10 cellular contexts compared by ENCODE assay signal in the genomic region with DNA sequence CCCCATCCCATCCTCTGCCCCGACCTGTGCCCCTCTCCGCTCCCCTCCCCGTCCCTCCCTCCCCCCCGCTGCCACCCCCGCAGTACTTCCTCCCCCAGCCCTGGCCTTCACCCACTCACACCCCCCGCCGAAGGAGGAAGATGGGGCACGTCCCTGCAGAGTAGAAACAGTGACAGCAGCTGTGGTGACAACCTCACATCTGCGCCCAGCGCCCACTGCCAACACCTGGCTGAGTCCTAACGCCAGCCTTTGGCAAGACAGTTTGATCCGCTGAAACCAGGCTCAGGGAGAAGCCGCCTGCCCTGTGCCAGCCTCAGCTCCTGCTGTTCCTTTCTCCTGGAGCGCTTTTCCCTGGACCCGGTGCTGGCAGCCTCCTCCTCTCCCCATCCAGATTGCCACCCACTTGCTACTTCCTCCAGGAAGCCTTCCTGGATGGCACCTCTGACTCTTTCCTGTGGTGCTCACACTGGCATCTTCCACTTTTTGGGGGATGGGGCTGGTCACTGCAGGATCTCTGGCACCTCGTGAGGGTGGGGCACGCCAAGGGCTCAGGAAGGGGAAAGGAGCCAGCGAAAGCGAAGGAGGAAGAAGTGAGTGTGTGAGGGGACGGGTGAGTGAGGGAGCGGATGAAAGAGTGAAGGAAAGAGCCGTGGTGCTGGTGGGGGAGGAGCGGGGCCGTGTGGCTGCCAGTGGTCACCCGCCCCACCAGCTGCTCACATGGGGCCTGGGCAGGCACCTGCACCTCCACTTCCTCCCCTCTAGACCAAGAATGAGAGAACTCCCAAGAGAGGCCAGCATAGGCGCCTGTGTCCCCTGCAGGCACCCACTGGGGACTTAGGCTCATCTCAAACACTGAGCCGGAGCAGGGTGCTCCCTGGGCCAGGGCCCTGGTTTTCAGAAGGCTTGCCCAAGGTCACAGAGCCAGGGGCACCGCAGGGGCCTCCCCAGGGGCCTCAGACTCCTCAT. TPM values are rescaled to one million over a fixed set of nuclear protein-coding genes. Genes with fewer than 3 reads are reported as not detected.
A peak's percentile ranks its signal among the peaks of the same experiment; 100 is the strongest.
DNase-seq lines count a peak whose midpoint lies in the region; TF ChIP-seq lines count a peak whose summit lies in the region.
"Had no signal": no experiment of that assay in that cellular context is flagged by ENCODE, and none has a peak within 500 bp of the region (broad histone marks: within the 10 kb centered on the region; RNA-seq: fewer than 3 reads in every experiment).

No MANE protein-coding gene starts in this region.

- peaks cover 98% of the 10 kb centered on the region for H3K4me1 ChIP-seq in BLaER1
- H3K4me1 ChIP-seq in cardiac muscle cell (ENCODE audit: low read depth) = peaks cover 33% of the 10 kb centered on the region
- peaks cover 33% of the 10 kb centered on the region for H3K4me1 ChIP-seq in Caco-2

- H3K9me3 ChIP-seq in BLaER1 (no peaks in the 10 kb centered on the region), cardiac muscle cell (ENCODE audit: low read depth) (no peaks in the 10 kb centered on the region), Caco-2 (no peaks in the 10 kb centered on the region)

- H3K4me1 Mint-ChIP-seq in progenitor cell of endocrine pancreas (ENCODE audit: low read depth) = peaks cover 49% of the 10 kb centered on the region
- H3K4me1 Mint-ChIP-seq in Caco-2 (ENCODE audit: low read depth, unreplicated experiment) = peaks cover 41% of the 10 kb centered on the region

- peak overlapping the region; percentile 95 for H3K27ac ChIP-seq in BLaER1
- peak overlapping the region; percentile 90 for H3K27ac ChIP-seq in cardiac muscle cell

- DNase-seq in GM19238 (ENCODE audit: insufficient read length, low spot score) (peak; percentile 71), NCI-H69 (lab: John Stamatoyannopoulos, UW) (peak; percentile 61), cardiac muscle cell (ENCODE audit: low read depth in 1 of 2, low spot score in 1 of 2) (no peak), progenitor cell of endocrine pancreas (ENCODE audit: low spot score, unreplicated experiment) (no peak), Caco-2 (no peak), KG1 (lab: John Stamatoyannopoulos, UW) (no peak), NCI-H2171 (lab: John Stamatoyannopoulos, UW) (no peak)
- DNase-seq: Calu3, NCI-H226 had no signal

- intact Hi-C loops in Caco-2 (cut with micrococcal nuclease; ENCODE audit: unreplicated experiment) = no loop called here

- BruUV-seq in Caco-2 (replicated peaks; lab: Mats Ljungman, UMichigan) = no TSS peak

- CTCF ChIA-PET in Caco-2 (lab: Charles Lee) = no interaction called here

- no peak overlapping the region for H3K4me3 Mint-ChIP-seq in progenitor cell of endocrine pancreas (ENCODE audit: low read depth)
- no peak overlapping the region for H3K4me3 Mint-ChIP-seq in Caco-2 (ENCODE audit: unreplicated experiment)

- H3K4me2 ChIP-seq in BLaER1 = peak overlapping the region; percentile 98

- POLR2A ChIA-PET in Caco-2 (lab: Charles Lee) = interaction anchor here (1.2 kb wide), 1 partner anchor 29 kb away, joined by 3 read pairs; no protein-coding TSS in a partner anchor

- H3K27me3 ChIP-seq in BLaER1 = no peaks in the 10 kb centered on the region
- H3K27me3 ChIP-seq in cardiac muscle cell = no peaks in the 10 kb centered on the region
- no peaks in the 10 kb centered on the region for H3K27me3 ChIP-seq in Caco-2 (replicated peaks; ENCODE audit: control insufficient read depth, insufficient read depth, low read length)

- peak overlapping the region; percentile 79 for H3K9ac ChIP-seq in BLaER1

- H3K27ac Mint-ChIP-seq in progenitor cell of endocrine pancreas (no peak overlapping the region), Caco-2 (ENCODE audit: unreplicated experiment) (no peak overlapping the region)

- peaks cover 68% of the 10 kb centered on the region for H4K20me1 ChIP-seq in BLaER1

- H3K27me3 Mint-ChIP-seq in progenitor cell of endocrine pancreas (no peaks in the 10 kb centered on the region), Caco-2 (ENCODE audit: insufficient read depth, unreplicated experiment) (no peaks in the 10 kb centered on the region)

- TF ChIP-seq CTCF in cardiac muscle cell (IDR thresholded peaks at IDR 0.05; ENCODE audit: low read depth, low read length) (no peak), progenitor cell of endocrine pancreas (IDR thresholded peaks at IDR 0.05; ENCODE audit: unreplicated experiment) (no peak), Caco-2 (IDR thresholded peaks at IDR 0.05; ENCODE audit: insufficient read depth in 1 of 2, low read depth in 1 of 2, low read length in 1 of 2, severe bottlenecking in 1 of 2, unreplicated experiment in 1 of 2) (no peak)

- H3K9me3 Mint-ChIP-seq in progenitor cell of endocrine pancreas (ENCODE audit: low read depth) = no peaks in the 10 kb centered on the region
- no peaks in the 10 kb centered on the region for H3K9me3 Mint-ChIP-seq in Caco-2 (ENCODE audit: unreplicated experiment)

- H3K36me3 Mint-ChIP-seq in progenitor cell of endocrine pancreas (ENCODE audit: insufficient read depth) (peaks cover 6% of the 10 kb centered on the region), Caco-2 (ENCODE audit: insufficient read depth, unreplicated experiment) (peaks cover 13% of the 10 kb centered on the region)

- peaks cover 9% of the 10 kb centered on the region; the same call in 1 of the 2 replicates for H3K36me3 ChIP-seq in BLaER1
- H3K36me3 ChIP-seq in cardiac muscle cell = no peaks in the 10 kb centered on the region
- no peaks in the 10 kb centered on the region for H3K36me3 ChIP-seq in Caco-2 (ENCODE audit: control insufficient read depth, insufficient read depth, low read length)

- H3K4me3 ChIP-seq in BLaER1 (peak overlapping the region; percentile 58), cardiac muscle cell (no peak overlapping the region), Caco-2 (ENCODE audit: low read depth, low read length) (no peak overlapping the region)

RNA-seq across cellular contexts. Expression of a gene that starts 27.0 kb away (rescaled TPM):
- total RNA-seq in cardiac muscle cell (9.4 and 11.9 TPM in 2 replicates), progenitor cell of endocrine pancreas (88.5 and 90.6 TPM in 2 replicates), Caco-2 (2022) (24.1 and 25.9 TPM in 2 replicates)
- polyA plus RNA-seq in cardiac muscle cell = 7.6 and 8.3 TPM in 2 replicates

Comparison
In these comparisons a context has a peak if more than half of its experiments do, and no peak if none do; other contexts are left out.
1. DNase-seq: peak in GM19238 (single experiment) and NCI-H69 (single experiment); none in cardiac muscle cell (0 of 2), progenitor cell of endocrine pancreas (single experiment), Caco-2 (0 of 2), KG1 (single experiment) and NCI-H2171 (single experiment).